In the genomic region with DNA sequence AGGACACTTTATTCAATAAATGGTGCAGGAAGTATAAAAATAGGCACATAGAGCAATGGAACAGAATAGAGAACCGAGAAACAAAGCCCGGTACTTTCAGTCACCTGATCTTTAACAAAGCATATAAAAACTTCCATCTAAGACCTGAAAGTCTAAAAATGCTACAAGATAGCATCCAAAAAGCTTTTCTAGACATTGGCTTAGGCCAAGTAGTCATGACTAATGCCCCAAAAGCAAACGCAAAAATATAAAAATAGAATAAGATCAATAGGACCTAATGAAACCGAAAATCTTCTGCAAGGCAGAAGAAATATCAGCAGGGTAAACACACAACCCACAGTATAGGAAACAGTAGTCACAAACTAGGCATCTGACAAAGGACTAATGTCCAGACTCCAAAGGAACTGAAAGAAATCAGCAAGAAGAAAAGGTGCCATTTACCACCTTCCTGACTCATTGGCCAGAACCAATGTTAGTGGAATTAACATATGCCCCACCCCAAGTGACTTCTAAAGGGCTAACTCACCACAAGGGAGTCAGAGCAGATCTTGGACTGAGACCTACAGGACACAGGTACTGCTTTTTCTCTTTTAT, we compare ENCODE assay signal across 9 cellular contexts. TPM values are rescaled to one million over a fixed set of nuclear protein-coding genes. Genes with fewer than 3 reads are reported as not detected.
DNase-seq lines count a peak whose midpoint lies in the region; ATAC-seq, FAIRE-seq and TF ChIP-seq lines count a peak whose summit lies in the region.
"Had no signal": no experiment of that assay in that cellular context is flagged by ENCODE, and none has a peak within 500 bp of the region (broad histone marks: within the 10 kb centered on the region; RNA-seq: fewer than 3 reads in every experiment).

No MANE protein-coding gene starts in this region.

- H3K23ac ChIP-seq in mesendoderm (ENCODE audit: low read length) = no peak overlapping the region

- no peak for TF ChIP-seq CTCF in GM13976 (IDR thresholded peaks at IDR 0.05; ENCODE audit: borderline replicate concordance, control extremely low read depth, extremely low read depth, insufficient read depth, missing control alignments)

- H2BK120ac ChIP-seq in mesendoderm (ENCODE audit: low read depth, low read length) = no peak overlapping the region

- H3K18ac ChIP-seq in mesendoderm (ENCODE audit: low read length) = no peak overlapping the region

- H3K4me1 ChIP-seq in small intestine (ENCODE audit: control insufficient read depth in 2 of 2, insufficient read depth in 1 of 2, low read depth in 1 of 2, low read length in 1 of 2) (peaks cover 0 to 3% of the 10 kb centered on the region in 2 donors), mesendoderm (ENCODE audit: control insufficient read depth, low read depth, low read length) (no peaks in the 10 kb centered on the region)

- no peak overlapping the region for H3K4me3 Mint-ChIP-seq in dendritic cell treated with granulocyte-macrophage colony-stimulating factor and Interleukin-4, amounts not matched to agents 40 ng/mL and 50 ng/mL, for 4 days

- peak overlapping the region in 1 of 2 donors; percentile 77 for H3K27ac ChIP-seq in small intestine (ENCODE audit: low read depth in 1 of 2, low read length in 1 of 2)
- no peak overlapping the region for H3K27ac ChIP-seq in mesendoderm (ENCODE audit: low read depth, low read length)

- H3K56ac ChIP-seq in mesendoderm (ENCODE audit: low read length) = no peak overlapping the region

- H3K27me3 ChIP-seq in small intestine (ENCODE audit: control insufficient read depth in 2 of 2, insufficient read depth in 2 of 2, low read length in 2 of 2) (no peaks in the 10 kb centered on the region), mesendoderm (ENCODE audit: insufficient read depth, low read length, poor library complexity) (no peaks in the 10 kb centered on the region)

- no peak overlapping the region for H4K8ac ChIP-seq in mesendoderm (ENCODE audit: low read depth, low read length)

- intact Hi-C loops in dendritic cell treated with granulocyte-macrophage colony-stimulating factor and Interleukin-4, amounts not matched to agents 40 ng/mL and 50 ng/mL, for 4 days (cut with micrococcal nuclease) = no loop called here

- no peak overlapping the region for H3K4ac ChIP-seq in mesendoderm (ENCODE audit: low read depth, low read length)

- DNase-seq in GM13976 (ENCODE audit: low spot score) (peak; percentile 34), small intestine (no peak), mesendoderm (no peak), GM19240 (ENCODE audit: insufficient read length, low spot score) (no peak), NCI-H2029 treated with DMSO at 0.1 percent for 48 hours (lab: John Stamatoyannopoulos, UW) (no peak)

- H2BK5ac ChIP-seq in mesendoderm (ENCODE audit: low read length) = no peak overlapping the region

- H3K9me3 ChIP-seq in small intestine (ENCODE audit: control insufficient read depth, low read depth) = peaks cover 2% of the 10 kb centered on the region

- 55 to 72% (median 60%) methylated on average over 4 of the region's 4 CpGs for WGBS in small intestine, 3 donors
- WGBS in mesendoderm (ENCODE audit: extremely low coverage, insufficient coverage, low lambda C conversion rate) = no CpG with 5 or more reads among the region's 4 CpGs

- in situ Hi-C loops in GM13976 (cut with MboI; ENCODE audit: low sequenced_read_pairs, unreplicated experiment) = no loop called here

- peak overlapping the region; percentile 11 for H3K27ac Mint-ChIP-seq in dendritic cell treated with granulocyte-macrophage colony-stimulating factor and Interleukin-4, amounts not matched to agents 40 ng/mL and 50 ng/mL, for 4 days

- no peaks in the 10 kb centered on the region for H3K36me3 ChIP-seq in small intestine (ENCODE audit: control insufficient read depth in 2 of 2, insufficient read depth in 2 of 2, low read length in 2 of 2)
- no peaks in the 10 kb centered on the region for H3K36me3 ChIP-seq in mesendoderm (ENCODE audit: control insufficient read depth, insufficient read depth, low read length)

- no peak overlapping the region for H2AK5ac ChIP-seq in mesendoderm (ENCODE audit: low read length)

- peaks cover 11% of the 10 kb centered on the region for H3K36me3 Mint-ChIP-seq in dendritic cell treated with granulocyte-macrophage colony-stimulating factor and Interleukin-4, amounts not matched to agents 40 ng/mL and 50 ng/mL, for 4 days (ENCODE audit: low read depth)

- H3K9ac ChIP-seq in mesendoderm (ENCODE audit: low read length) = no peak overlapping the region

- no peaks in the 10 kb centered on the region for H3K27me3 Mint-ChIP-seq in dendritic cell treated with granulocyte-macrophage colony-stimulating factor and Interleukin-4, amounts not matched to agents 40 ng/mL and 50 ng/mL, for 4 days

- H3K4me3 ChIP-seq in small intestine (ENCODE audit: low read depth in 1 of 2, low read length in 2 of 2) = no peak overlapping the region
- no peak overlapping the region for H3K4me3 ChIP-seq in mesendoderm (ENCODE audit: low read length)

- H3K79me2 ChIP-seq in mesendoderm (ENCODE audit: control insufficient read depth, insufficient read depth, low read length) = no peaks in the 10 kb centered on the region

- no peak overlapping the region for H2BK15ac ChIP-seq in mesendoderm (replicated peaks; ENCODE audit: low read depth)

- H3K9me3 Mint-ChIP-seq in dendritic cell treated with granulocyte-macrophage colony-stimulating factor and Interleukin-4, amounts not matched to agents 40 ng/mL and 50 ng/mL, for 4 days = peaks cover 17% of the 10 kb centered on the region

- ATAC-seq in GM19467 (IDR thresholded peaks at IDR 0.05; ENCODE audit: unreplicated experiment) (peak; percentile 52), HG03378 (IDR thresholded peaks at IDR 0.05; ENCODE audit: unreplicated experiment) (peak; percentile 72)

- H4K5ac ChIP-seq in mesendoderm (ENCODE audit: low read length) = no peak overlapping the region

- no peak overlapping the region for H3K4me2 ChIP-seq in mesendoderm (ENCODE audit: low read length)

- no peak for FAIRE-seq in small intestine (lab: Jason Lieb, UNC)
- FAIRE-seq: H1 had no signal

- no peaks in the 10 kb centered on the region for H3K79me1 ChIP-seq in mesendoderm (ENCODE audit: low read length)

- H3K4me1 Mint-ChIP-seq in dendritic cell treated with granulocyte-macrophage colony-stimulating factor and Interleukin-4, amounts not matched to agents 40 ng/mL and 50 ng/mL, for 4 days (ENCODE audit: low read depth) = peaks cover 57% of the 10 kb centered on the region

RNA-seq across cellular contexts. Expression of gene CEACAM21, which starts 40.8 kb away (rescaled TPM):
- 1 to 10 TPM in 2 of 3 donors, not detected in 1; 1.9 to 4.6 TPM for polyA plus RNA-seq in small intestine
- polyA plus RNA-seq in mesendoderm (2013, experiment 1 of 2) = 0.17 TPM
- polyA plus RNA-seq in mesendoderm (2013, experiment 2 of 2) = 0.08 TPM
- polyA plus RNA-seq: H1 had no signal
